14 cellular contexts compared by ENCODE assay signal in the genomic region with DNA sequence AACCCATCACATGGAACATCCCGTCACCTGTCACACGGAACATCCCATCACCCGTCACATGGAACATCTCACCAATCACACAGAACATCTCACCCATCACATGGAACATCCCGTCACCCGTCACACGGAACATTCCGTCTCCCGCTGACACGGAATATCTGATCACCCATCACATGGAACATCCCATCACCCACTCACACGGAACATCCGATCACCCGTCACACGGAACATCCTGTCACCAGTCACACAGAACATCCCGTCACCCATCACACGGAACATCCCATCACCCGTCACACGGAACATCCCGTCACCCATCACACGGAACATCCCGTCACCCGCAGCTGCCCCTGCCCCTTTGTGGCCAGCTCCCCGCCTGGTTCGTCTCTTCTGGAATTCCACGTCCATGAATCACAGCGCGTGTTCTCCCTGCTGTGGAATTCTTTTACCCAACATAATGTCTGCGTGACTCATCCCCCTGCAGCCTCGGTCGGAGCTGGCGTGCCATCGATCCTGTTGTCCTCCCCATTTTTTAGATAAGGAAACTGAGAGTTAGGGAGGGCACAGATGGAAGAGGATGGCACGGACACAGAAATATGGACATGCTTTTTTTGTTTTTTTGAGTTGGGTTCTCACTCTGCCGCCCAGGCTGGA. TPM values are rescaled to one million over a fixed set of nuclear protein-coding genes. Genes with fewer than 3 reads are reported as not detected.
DNase-seq lines count a peak whose midpoint lies in the region; ATAC-seq and TF ChIP-seq lines count a peak whose summit lies in the region.
"Had no signal": no experiment of that assay in that cellular context is flagged by ENCODE, and none has a peak within 500 bp of the region (broad histone marks: within the 10 kb centered on the region; RNA-seq: fewer than 3 reads in every experiment).

No MANE protein-coding gene starts in this region.

- no peak overlapping the region for H3K27ac Mint-ChIP-seq in nephron progenitor cell

- H3K23ac ChIP-seq in mesenchymal stem cell (ENCODE audit: low read length in 2 of 2): no peak overlapping the region

- peaks cover 2% of the 10 kb centered on the region for H3K79me1 ChIP-seq in mesenchymal stem cell (replicated peaks; ENCODE audit: low read length, poor library complexity, severe bottlenecking)

- 32% methylated on average over 33 of the region's 33 CpGs for WGBS in mesenchymal stem cell
- WGBS in tibial nerve, 2 donors: 83 to 84% methylated on average over 33 of the region's 33 CpGs

- no peak for ATAC-seq in GM19035 (IDR thresholded peaks at IDR 0.05; ENCODE audit: unreplicated experiment)

- H3K27me3 Mint-ChIP-seq in nephron progenitor cell (ENCODE audit: low read depth, poor library complexity): peaks cover 1% of the 10 kb centered on the region

- H3K4me3 Mint-ChIP-seq in nephron progenitor cell: no peak overlapping the region

- H4K91ac ChIP-seq in mesenchymal stem cell (ENCODE audit: low read length): peak overlapping the region; percentile 34

- H3K27me3 ChIP-seq in BJ (ENCODE audit: control insufficient read depth, insufficient read depth, low read length) (no peaks in the 10 kb centered on the region), mesenchymal stem cell (ENCODE audit: control insufficient read depth in 1 of 2, insufficient read depth in 1 of 2, low read length in 2 of 2) (peaks cover 0 to 14% of the 10 kb centered on the region in 2 experiments), tibial nerve (peaks cover 0 to 15% of the 10 kb centered on the region in 2 donors)

- CTCF ChIA-PET in BJ (lab: Yijun Ruan, JAX): interaction anchor here (0.7 to 1.6 kb wide), 6 partner anchors 9 to 130 kb away, joined by 3 to 7 read pairs (median 4); no protein-coding TSS in a partner anchor

- no peak overlapping the region for H3K14ac ChIP-seq in mesenchymal stem cell (ENCODE audit: low read length in 2 of 2)

- DNase-seq in BJ (ENCODE audit: low read depth) (peak; percentile 88), LHCN-M2 (ENCODE audit: low read depth) (peak; percentile 99), cardiac fibroblast (ENCODE audit: low read depth in 2 of 2) (peak; percentile 96 to 99), mesenchymal stem cell (peak; percentile 99), tibial nerve (ENCODE audit: low spot score in 2 of 2) (no peak), NCI-H1092 (lab: John Stamatoyannopoulos, UW) (no peak), nephron progenitor cell (no peak)
- DNase-seq: DMS53, NCI-H2029, SIG-M5, tibial artery had no signal

- peak overlapping the region; percentile 58 for H4K8ac ChIP-seq in mesenchymal stem cell (ENCODE audit: low read length)

- no peaks in the 10 kb centered on the region for H3K36me3 Mint-ChIP-seq in nephron progenitor cell (ENCODE audit: low read depth)

- no peak overlapping the region for H2AFZ ChIP-seq in mesenchymal stem cell (ENCODE audit: low read depth, low read length)

- H3K9me3 ChIP-seq in mesenchymal stem cell (ENCODE audit: control insufficient read depth, low read length) (no peaks in the 10 kb centered on the region), tibial nerve (no peaks in the 10 kb centered on the region)
- H3K9me3 ChIP-seq: tibial artery had no signal

- H2BK120ac ChIP-seq in mesenchymal stem cell (ENCODE audit: low read depth, low read length): no peak overlapping the region

- no peak overlapping the region for H3K9ac ChIP-seq in mesenchymal stem cell (ENCODE audit: low read length)

- H2BK5ac ChIP-seq in mesenchymal stem cell (ENCODE audit: low read depth, low read length, poor library complexity, severe bottlenecking): no peak overlapping the region

- TF ChIP-seq EP300 in tibial nerve (IDR thresholded peaks at IDR 0.05): no peak

- H2BK12ac ChIP-seq in mesenchymal stem cell (ENCODE audit: low read length in 2 of 2): peak overlapping the region; percentile 59 to 71

- H3K36me3 ChIP-seq in BJ (ENCODE audit: control insufficient read depth, insufficient read depth, low read length): no peaks in the 10 kb centered on the region
- H3K36me3 ChIP-seq in mesenchymal stem cell (ENCODE audit: control insufficient read depth in 1 of 2, insufficient read depth in 2 of 2, low read depth in 1 of 2, low read length in 2 of 2): peaks cover 0 to 14% of the 10 kb centered on the region in 2 experiments
- H3K36me3 ChIP-seq in tibial nerve: no peaks in the 10 kb centered on the region
- H3K36me3 ChIP-seq: cardiac muscle cell, tibial artery had no signal

- H3K4me3 ChIP-seq in BJ (ENCODE audit: low read depth, low read length): no peak overlapping the region
- no peak overlapping the region for H3K4me3 ChIP-seq in cardiac fibroblast (replicated peaks in 1 of 2; ENCODE audit: low read depth in 2 of 2, low read length in 2 of 2)
- no peak overlapping the region for H3K4me3 ChIP-seq in mesenchymal stem cell (ENCODE audit: insufficient read depth in 1 of 2, low read depth in 1 of 2, low read length in 2 of 2)
- H3K4me3 ChIP-seq in tibial nerve: no peak overlapping the region
- H3K4me3 ChIP-seq: cardiac muscle cell, tibial artery had no signal

- peaks cover 40% of the 10 kb centered on the region for H3K4me1 ChIP-seq in mesenchymal stem cell (ENCODE audit: control insufficient read depth, insufficient read depth, low read depth, low read length)
- H3K4me1 ChIP-seq in tibial nerve: peaks cover 0 to 4% (median under 1%) of the 10 kb centered on the region in 4 donors

- TF ChIP-seq CTCF in BJ (IDR thresholded peaks at IDR 0.05; ENCODE audit: insufficient read depth, low read depth, low read length): no peak
- TF ChIP-seq CTCF in cardiac fibroblast (IDR thresholded peaks at IDR 0.05; ENCODE audit: low read depth, low read length): no peak
- no peak for TF ChIP-seq CTCF in tibial nerve (IDR thresholded peaks at IDR 0.05)
- no peak for TF ChIP-seq CTCF in nephron progenitor cell (IDR thresholded peaks at IDR 0.05)

- H2AK5ac ChIP-seq in mesenchymal stem cell (ENCODE audit: low read length, severe bottlenecking): peak overlapping the region; percentile 18

- no peak overlapping the region for H2BK15ac ChIP-seq in mesenchymal stem cell (ENCODE audit: low read depth, poor library complexity, severe bottlenecking)

- POLR2A ChIA-PET in BJ (lab: Charles Lee): no interaction called here

- H3K9me3 Mint-ChIP-seq in nephron progenitor cell: peaks cover 15% of the 10 kb centered on the region

- TF ChIP-seq POLR2A in tibial nerve (IDR thresholded peaks at IDR 0.05): no peak

- peak overlapping the region in 1 of 2 experiments; percentile 14 for H3K4ac ChIP-seq in mesenchymal stem cell (ENCODE audit: low read depth in 1 of 2, low read length in 2 of 2)

- H3K4me1 Mint-ChIP-seq in nephron progenitor cell: no peaks in the 10 kb centered on the region

- H3K4me2 ChIP-seq in mesenchymal stem cell (ENCODE audit: low read length, poor library complexity, severe bottlenecking): no peak overlapping the region

- peak overlapping the region; percentile 65 for H3K27ac ChIP-seq in mesenchymal stem cell (ENCODE audit: low read length, poor library complexity, severe bottlenecking)
- no peak overlapping the region for H3K27ac ChIP-seq in tibial nerve
- H3K27ac ChIP-seq: cardiac muscle cell, tibial artery had no signal

- peak overlapping the region; percentile 84 to 90 for H3K18ac ChIP-seq in mesenchymal stem cell (ENCODE audit: low read depth in 1 of 2, low read length in 2 of 2)

RNA-seq across cellular contexts. Expression of a gene that starts 5.6 kb away (rescaled TPM):
- 4.2 and 7.1 TPM in 2 replicates for polyA plus RNA-seq in BJ (2011; rRNA removed)
- 2.8 and 3.7 TPM in 2 replicates for polyA minus RNA-seq in BJ (2011; rRNA and poly(A)+ RNA removed)
- total RNA-seq in LHCN-M2 (2014; rRNA removed) (119 and 147 TPM in 2 replicates), tibial nerve (10 to 100 TPM in 1 of 4 donors, 1 to 10 TPM in 1, under 1 TPM in 1, not detected in 1; 0.90 to 10.0 (median 4.2) TPM)
- 44.6 TPM for polyA plus RNA-seq in LHCN-M2 (2012)
- 5.6 TPM for polyA plus RNA-seq in mesenchymal stem cell (2013, experiment 1 of 2)
- 4.8 TPM for polyA plus RNA-seq in mesenchymal stem cell (2013, experiment 2 of 2)

RNA-seq across cellular contexts. Expression of a gene that starts 20.7 kb away (rescaled TPM):
- polyA plus RNA-seq in BJ (2011; rRNA removed): 4,141 and 4,466 TPM in 2 replicates
- 726 and 1,138 TPM in 2 replicates for polyA minus RNA-seq in BJ (2011; rRNA and poly(A)+ RNA removed)
- 4,987 and 9,010 TPM in 2 replicates for total RNA-seq in LHCN-M2 (2014; rRNA removed)
- polyA plus RNA-seq in LHCN-M2 (2012): 3,014 TPM
- polyA plus RNA-seq in mesenchymal stem cell (2013, experiment 1 of 2): 2,898 TPM
- polyA plus RNA-seq in mesenchymal stem cell (2013, experiment 2 of 2): 2,946 TPM
- total RNA-seq in tibial nerve: 1,000 to 10,000 TPM; 5,811 to 9,745 (median 6,935) TPM

RNA-seq across cellular contexts. Expression of a gene that starts 32.3 kb away (rescaled TPM):
- not detected in 2 replicates for polyA plus RNA-seq in BJ (2011; rRNA removed)
- not detected in 2 replicates for polyA minus RNA-seq in BJ (2011; rRNA and poly(A)+ RNA removed)
- total RNA-seq in LHCN-M2 (2014; rRNA removed) (0.46 TPM in 1 of 2 replicates, not detected in the other), tibial nerve (1 to 10 TPM in 1 of 4 donors, under 1 TPM in 3; 0.39 to 2.5 (median 0.74) TPM)
- not detected for polyA plus RNA-seq in LHCN-M2 (2012)
- polyA plus RNA-seq in mesenchymal stem cell (2013, experiment 1 of 2): not detected
- not detected for polyA plus RNA-seq in mesenchymal stem cell (2013, experiment 2 of 2)
- total RNA-seq: activated CD8-positive, alpha-beta memory T cell treated with anti-CD3 and anti-CD28 coated beads for 36 hours had no signal

Comparison
In these comparisons a context has a peak if more than half of its experiments do, and no peak if none do; other contexts are left out.
1. DNase-seq: peak in BJ (single experiment), LHCN-M2 (single experiment), cardiac fibroblast (2 of 2) and mesenchymal stem cell (single experiment); none in tibial nerve (0 of 2), NCI-H1092 (single experiment) and nephron progenitor cell (single experiment).
2. RNA of a gene that starts 5.6 kb away (total RNA-seq): 119 to 147 TPM in LHCN-M2; 0.90 to 10.0 TPM in tibial nerve; every median in the first group is over 10 times any median in the second.